ENCODE assay signal across 1 cellular context in the genomic region with DNA sequence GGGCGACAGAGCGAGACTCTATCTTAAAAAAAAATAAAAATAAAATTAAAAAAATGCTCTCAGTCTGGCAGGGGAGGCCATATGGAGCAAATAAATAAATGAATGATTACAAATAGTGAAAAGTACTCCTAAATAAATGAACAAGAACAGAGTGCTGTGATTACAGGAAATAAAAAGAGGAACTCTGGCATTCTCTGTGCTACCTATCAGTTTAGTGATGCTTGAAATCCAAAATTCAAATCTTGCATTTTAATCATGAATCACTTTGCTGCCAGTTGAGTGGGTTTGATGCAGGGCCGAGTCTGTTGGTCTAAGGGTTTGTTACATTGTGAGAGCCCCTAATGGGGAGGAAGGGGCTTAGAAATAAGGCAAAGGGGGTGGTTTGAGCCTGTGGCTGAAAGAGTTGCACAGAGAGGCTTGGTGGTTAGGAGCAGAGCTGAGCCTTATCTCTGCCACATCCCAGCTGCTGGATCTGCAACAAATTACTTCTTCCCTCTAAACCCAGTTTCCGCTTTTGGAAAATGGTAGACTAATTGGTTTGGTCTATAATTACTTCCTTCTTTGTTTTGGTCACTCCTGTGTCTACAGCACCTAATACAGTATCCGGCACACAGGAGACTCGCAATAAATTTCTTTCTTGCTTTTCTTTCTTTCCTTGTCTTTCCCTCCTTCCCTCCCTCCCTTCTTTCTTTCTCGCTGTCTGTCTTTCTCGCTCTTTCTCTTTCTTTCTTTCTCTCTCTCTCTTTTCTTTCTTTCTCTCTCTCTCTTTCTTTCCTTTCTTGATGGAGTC.
A peak's percentile ranks its signal among the peaks of the same experiment; 100 is the strongest.
TF ChIP-seq lines count a peak whose summit lies in the region.

No MANE protein-coding gene starts in this region.

TF ChIP-seq in HepG2, 621 proteins besides CTCF, POLR2A, EP300 and RAD21:
- no peak for TF ChIP-seq GABPA (IDR thresholded peaks at IDR 0.05; ENCODE audit: low read depth, low read length)
- no peak for TF ChIP-seq GABPA (CRISPR knock-in tag; IDR thresholded peaks at IDR 0.05; ENCODE audit: low read depth)
- TF ChIP-seq, protein P1, sequence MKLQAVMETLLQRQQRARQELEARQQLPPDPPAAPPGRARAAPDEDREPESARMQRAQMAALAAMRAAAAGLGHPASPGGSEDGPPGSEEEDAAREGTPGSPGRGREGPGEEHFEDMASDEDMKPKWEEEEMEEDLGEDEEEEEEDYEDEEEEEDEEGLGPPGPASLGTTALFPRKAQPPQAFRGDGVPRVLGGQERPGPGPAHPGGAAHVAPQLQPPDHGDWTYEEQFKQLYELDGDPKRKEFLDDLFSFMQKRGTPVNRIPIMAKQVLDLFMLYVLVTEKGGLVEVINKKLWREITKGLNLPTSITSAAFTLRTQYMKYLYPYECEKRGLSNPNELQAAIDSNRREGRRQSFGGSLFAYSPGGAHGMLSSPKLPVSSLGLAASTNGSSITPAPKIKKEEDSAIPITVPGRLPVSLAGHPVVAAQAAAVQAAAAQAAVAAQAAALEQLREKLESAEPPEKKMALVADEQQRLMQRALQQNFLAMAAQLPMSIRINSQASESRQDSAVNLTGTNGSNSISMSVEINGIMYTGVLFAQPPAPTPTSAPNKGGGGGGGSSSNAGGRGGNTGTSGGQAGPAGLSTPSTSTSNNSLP (IDR thresholded peaks at IDR 0.05; ENCODE audit: low read depth, low read length), result no peak
- no peak for TF ChIP-seq CBX2 (IDR thresholded peaks at IDR 0.05; ENCODE audit: low read depth, low read length)
- TF ChIP-seq CBX2 (CRISPR knock-in tag; IDR thresholded peaks at IDR 0.05; ENCODE audit: low read depth), result no peak
- TF ChIP-seq CAMTA2 (CRISPR knock-in tag; IDR thresholded peaks at IDR 0.05; ENCODE audit: borderline replicate concordance), result no peak
- peak; percentile 22; the same call in 1 of the 2 replicates for TF ChIP-seq NFRKB (IDR thresholded peaks at IDR 0.05)
- TF ChIP-seq U2AF2 (IDR thresholded peaks at IDR 0.05; ENCODE audit: low read depth, low read length), result no peak
- TF ChIP-seq ZNF317 (CRISPR knock-in tag; IDR thresholded peaks at IDR 0.05), result no peak
- no peak for TF ChIP-seq MAFG (CRISPR knock-in tag; IDR thresholded peaks at IDR 0.05)
